ENCODE assay signal across 33 cellular contexts in genomic region chr16:2357331-2357730, GRCh38.
"Had no signal": no experiment of that assay in that cellular context is flagged by ENCODE, and none has a peak within 500 bp of the region (broad histone marks: within the 10 kb centered on the region; RNA-seq: fewer than 3 reads in every experiment).

No MANE protein-coding gene starts in this region.

- H3K36me3 ChIP-seq: MG63 had no signal

- H3K4me3 ChIP-seq: MG63 had no signal

- DNase-seq: Karpas-422, Kasumi-1, MG63, MV-4-11, NCI-H1048, NCI-H1092, NCI-H1092 treated with DMSO at 0.1 percent for 48 hours, NCI-H1105, NCI-H1105 treated with DMSO at 0.1 percent for 48 hours, NCI-H1417, NCI-H1417 treated with DMSO at 0.1 percent for 48 hours, NCI-H1436, NCI-H1436 treated with DMSO at 0.1 percent for 48 hours, NCI-H146, NCI-H1694, NCI-H1694 treated with DMSO at 0.1 percent for 48 hours, NCI-H187, NCI-H187 treated with DMSO at 0.1 percent for 48 hours, NCI-H1930, NCI-H2029, NCI-H2029 treated with DMSO at 0.1 percent for 48 hours, NCI-H2081, NCI-H2081 treated with DMSO at 0.1 percent for 48 hours, NCI-H2107, NCI-H2171, NCI-H2171 treated with DMSO at 0.1 percent for 48 hours, NCI-H2227 treated with DMSO at 0.1 percent for 48 hours, NCI-H226, NCI-H345, NCI-H446, NCI-H446 treated with DMSO at 0.1 percent for 48 hours, NCI-H510A, NCI-H510A treated with DMSO at 0.1 percent for 48 hours had no signal
